In genomic region chr9:105291422-105291859, GRCh38 we compare ENCODE assay signal across 25 cellular contexts. TPM values are rescaled to one million over a fixed set of nuclear protein-coding genes. Genes with fewer than 3 reads are reported as not detected.
A peak's percentile ranks its signal among the peaks of the same experiment; 100 is the strongest.
DNase-seq lines count a peak whose midpoint lies in the region; ATAC-seq, FAIRE-seq and TF ChIP-seq lines count a peak whose summit lies in the region.
"Had no signal": no experiment of that assay in that cellular context is flagged by ENCODE, and none has a peak within 500 bp of the region (broad histone marks: within the 10 kb centered on the region; RNA-seq: fewer than 3 reads in every experiment).

No MANE protein-coding gene starts in this region.

- 0 out of 4 replicates have a peak overlapping the region, but pooled peaks of 1 of the 2 experiments have one; percentile 28 for H4K8ac ChIP-seq in IMR-90 (ENCODE audit: low read depth in 2 of 2, low read length in 2 of 2)

- H3K27ac Mint-ChIP-seq in CD14-positive monocyte, result peak overlapping the region in 5 of 7 donors; percentile 3 to 81 (median 68)

- dilution Hi-C loops in IMR-90 (cut with HindIII; ENCODE audit: low sequenced_read_pairs, unreplicated experiment), result no loop called here

- no peak overlapping the region for H3K4me3 ChIP-seq in IMR-90 (ENCODE audit: insufficient read depth, low read depth, low read length)
- H3K4me3 ChIP-seq in HepG2 (replicated peaks in 1 of 3; ENCODE audit: insufficient read depth in 1 of 3, low read depth in 2 of 3, low read length in 3 of 3), result peak overlapping the region in 2 of 3 experiments; percentile 9 to 24; a peak in 3 of 6 replicates
- H3K4me3 ChIP-seq: adrenal gland, prostate gland, thoracic aorta had no signal

- no peaks in the 10 kb centered on the region for H3K27me3 Mint-ChIP-seq in CD14-positive monocyte (ENCODE audit: low read depth in 3 of 3)
- H3K27me3 Mint-ChIP-seq: CD4-positive, alpha-beta memory T cell had no signal

- no peaks in the 10 kb centered on the region for H3K9me1 ChIP-seq in IMR-90 (ENCODE audit: insufficient read depth, low read length)

- peak overlapping the region; percentile 2; the same call in 1 of the 2 replicates for H3K14ac ChIP-seq in IMR-90 (replicated peaks; ENCODE audit: low read depth, low read length)

- peak; percentile 91 for FAIRE-seq in HepG2 (lab: Jason Lieb, UNC)
- FAIRE-seq: GM12892, kidney had no signal

- no peak for TF ChIP-seq CTCF in CD14-positive monocyte (IDR thresholded peaks at IDR 0.05)
- no peak for TF ChIP-seq CTCF in IMR-90 (conservative IDR thresholded peaks at IDR 0.05; ENCODE audit: low read depth, low read length)
- no peak for TF ChIP-seq CTCF in HepG2 (CRISPR knock-in tag; IDR thresholded peaks at IDR 0.05)
- TF ChIP-seq CTCF in GM10248 (IDR thresholded peaks at IDR 0.05; ENCODE audit: control extremely low read depth, extremely low read depth, low read depth, missing control alignments), result no peak

- POLR2A ChIA-PET in IMR-90 (lab: Charles Lee; ENCODE audit: unreplicated experiment), result no interaction called here
- POLR2A ChIA-PET in HepG2 (lab: Yijun Ruan, JAX), result interaction anchor here (0.7 to 2.9 kb wide), 16 partner anchors 9 to 402 kb away, joined by 3 to 32 read pairs (median 4); partner anchors contain the start of gene SLC44A1
- POLR2A ChIA-PET in GM10248 (lab: Yijun Ruan, JAX), result no interaction called here

- H2AK5ac ChIP-seq in IMR-90 (ENCODE audit: low read depth, low read length), result no peak overlapping the region

- peaks cover 49% of the 10 kb centered on the region for H3K79me2 ChIP-seq in HepG2 (ENCODE audit: insufficient read depth, low read length)

- H3K27me3 ChIP-seq in IMR-90 (ENCODE audit: control insufficient read depth, insufficient read depth, low read length), result no peaks in the 10 kb centered on the region
- no peaks in the 10 kb centered on the region for H3K27me3 ChIP-seq in HepG2 (ENCODE audit: control insufficient read depth in 1 of 2, insufficient read depth in 2 of 2, low read length in 2 of 2)
- H3K27me3 ChIP-seq: adrenal gland had no signal

- no peak overlapping the region for H4K5ac ChIP-seq in IMR-90 (ENCODE audit: low read depth, low read length)

- H3K9me3 ChIP-seq in IMR-90 (ENCODE audit: control insufficient read depth, insufficient read depth, low read length) (no peaks in the 10 kb centered on the region), HepG2 (ENCODE audit: low read length) (no peaks in the 10 kb centered on the region)
- H3K9me3 ChIP-seq: adrenal gland, prostate gland, thoracic aorta had no signal

- ATAC-seq in IMR-90 (ENCODE audit: low read depth) (no peak), HepG2 (peak; percentile 90)

- WGBS in IMR-90 (ENCODE audit: extremely low coverage in 2 of 2, insufficient read length in 1 of 2), 2 experiments, result no CpG with 5 or more reads among the region's 1 CpG
- 0% methylated on average over 1 of the region's 1 CpG for WGBS in HepG2 (ENCODE audit: low lambda C conversion rate)

- no peak overlapping the region for H2BK15ac ChIP-seq in IMR-90 (ENCODE audit: low read depth, low read length)

- no peaks in the 10 kb centered on the region; the same call in 1 of the 2 replicates for H4K20me1 ChIP-seq in IMR-90 (ENCODE audit: insufficient read depth, low read length)
- H4K20me1 ChIP-seq in HepG2 (ENCODE audit: insufficient read depth, low read length), result no peaks in the 10 kb centered on the region

- peak overlapping the region; percentile 11; the same call in 1 of the 2 replicates for H2BK20ac ChIP-seq in IMR-90 (ENCODE audit: low read depth, low read length)

- no TSS peak for BruUV-seq in IMR-90 (replicated peaks; lab: Mats Ljungman, UMichigan)
- no TSS peak for BruUV-seq in HepG2 (replicated peaks; lab: Mats Ljungman, UMichigan)

- H3K36me3 Mint-ChIP-seq in CD14-positive monocyte, result no peaks in the 10 kb centered on the region

- no peak overlapping the region for H4K91ac ChIP-seq in IMR-90 (ENCODE audit: insufficient read depth, low read depth, low read length)

- CTCF ChIA-PET in IMR-90 (lab: Yijun Ruan, JAX), result interaction anchor here (1.7 kb wide), 1 partner anchor 10 kb away, joined by 4 read pairs; no protein-coding TSS in a partner anchor
- CTCF ChIA-PET in HepG2 (lab: Yijun Ruan, JAX; ENCODE audit: low intra/inter-chr PET ratio, low total read pairs), result no interaction called here
- CTCF ChIA-PET in GM10248 (lab: Yijun Ruan, JAX), result interaction anchor here (0.7 to 2.4 kb wide), 4 partner anchors 15 to 79 kb away, joined by 3 to 6 read pairs (median 4); no protein-coding TSS in a partner anchor

- H3K4me1 ChIP-seq in IMR-90 (ENCODE audit: control insufficient read depth, insufficient read depth, low read length) (peaks cover 7% of the 10 kb centered on the region), HepG2 (ENCODE audit: insufficient read depth, low read length) (peaks cover 82% of the 10 kb centered on the region)
- H3K4me1 ChIP-seq: prostate gland had no signal

- peaks cover 8% of the 10 kb centered on the region in 2 experiments; a peak in 3 of 4 replicates for H3K79me1 ChIP-seq in IMR-90 (ENCODE audit: low read depth in 1 of 2, low read length in 2 of 2)

- intact Hi-C loops in CD14-positive monocyte (cut with micrococcal nuclease) (loop anchor here in 1 of 2 donors (5.0 kb wide), 1 partner anchor 44 kb away; no protein-coding TSS in a partner anchor), IMR-90 (cut with micrococcal nuclease) (no loop called here), HepG2 (cut with micrococcal nuclease; ENCODE audit: unreplicated experiment) (loop anchor here (5.0 kb wide), 3 partner anchors 41 to 99 kb away; no protein-coding TSS in a partner anchor)

- no peak overlapping the region for H2AK9ac ChIP-seq in IMR-90 (replicated peaks; ENCODE audit: low read depth, low read length, poor library complexity)

- no peak for TF ChIP-seq RAD21 in IMR-90 (IDR thresholded peaks at IDR 0.05; ENCODE audit: low read length)
- TF ChIP-seq RAD21 in HepG2 (CRISPR knock-in tag; IDR thresholded peaks at IDR 0.05), result 0 out of 2 replicates have a peak, but pooled peaks have one; percentile 17

- in situ Hi-C loops in IMR-90 (cut with MboI; ENCODE audit: low sequenced_read_pairs), result no loop called here
- in situ Hi-C loops in HepG2 (cut with HindIII; ENCODE audit: extremely low pct_ligation_motif_present, low pct_unique_long_range_greater_than_20kb), result loop anchor here (5.0 kb wide), 1 partner anchor 39 kb away; no protein-coding TSS in a partner anchor

- H3K27ac ChIP-seq in IMR-90 (ENCODE audit: insufficient read depth, low read length) (no peak overlapping the region), caudate nucleus (ENCODE audit: low read depth, low read length) (peak overlapping the region; percentile 88), HepG2 (ENCODE audit: extremely low read length, insufficient read depth, low read length) (peak overlapping the region; percentile 76)
- H3K27ac ChIP-seq: prostate gland, thoracic aorta had no signal

- no peaks in the 10 kb centered on the region for H3K36me3 ChIP-seq in IMR-90 (ENCODE audit: control insufficient read depth, insufficient read depth, low read length)
- H3K36me3 ChIP-seq in HepG2 (replicated peaks in 1 of 2; ENCODE audit: control insufficient read depth in 1 of 2, insufficient read depth in 2 of 2, low read length in 2 of 2), result no peaks in the 10 kb centered on the region
- H3K36me3 ChIP-seq: adrenal gland, prostate gland, thoracic aorta had no signal

- H3K18ac ChIP-seq in IMR-90 (ENCODE audit: low read depth, low read length), result 0 out of 2 replicates have a peak overlapping the region, but pooled peaks have one; percentile 41

- H3K4me1 Mint-ChIP-seq in CD14-positive monocyte, result peaks cover 54% of the 10 kb centered on the region

- no peak overlapping the region for H3K4me2 ChIP-seq in IMR-90 (ENCODE audit: low read depth, low read length)
- H3K4me2 ChIP-seq in HepG2 (ENCODE audit: low read depth, low read length), result peak overlapping the region; percentile 63

- no peak overlapping the region for H3K56ac ChIP-seq in IMR-90 (ENCODE audit: extremely low read depth, insufficient read depth, low read length)

- TF ChIP-seq POLR2A in IMR-90 (IDR thresholded peaks at IDR 0.05; ENCODE audit: low read depth, low read length) (no peak), HepG2 (IDR thresholded peaks at IDR 0.05; ENCODE audit: insufficient read depth in 1 of 2, low read depth in 2 of 2, low read length in 2 of 2) (no peak)

- no peaks in the 10 kb centered on the region for H3K9me3 Mint-ChIP-seq in CD14-positive monocyte
- H3K9me3 Mint-ChIP-seq: CD4-positive, alpha-beta memory T cell had no signal

- TF ChIP-seq EP300 in HepG2 (IDR thresholded peaks at IDR 0.05; ENCODE audit: low read depth in 2 of 2, low read length in 2 of 2), result peak in 1 of 2 experiments; percentile 96; a peak in 3 of 4 replicates
- peak; percentile 95 for TF ChIP-seq EP300 in HepG2 (CRISPR knock-in tag; IDR thresholded peaks at IDR 0.05; ENCODE audit: borderline replicate concordance)

- H3K9ac ChIP-seq in IMR-90 (ENCODE audit: low read depth, low read length), result no peak overlapping the region
- H3K9ac ChIP-seq in HepG2 (ENCODE audit: insufficient read depth, low read depth, low read length), result peak overlapping the region; percentile 35

- H3K4ac ChIP-seq in IMR-90 (ENCODE audit: low read depth, low read length), result no peak overlapping the region

- no peak overlapping the region; the same call in 1 of the 2 replicates for H3K23ac ChIP-seq in IMR-90 (ENCODE audit: low read depth, low read length)

- no peak overlapping the region for H2AFZ ChIP-seq in IMR-90 (replicated peaks; ENCODE audit: low read length, poor library complexity)
- H2AFZ ChIP-seq in HepG2 (ENCODE audit: low read length), result no peak overlapping the region

- DNase-seq in CD14-positive monocyte (ENCODE audit: low spot score) (no peak), IMR-90 (no peak), caudate nucleus (lab: John Stamatoyannopoulos, UW) (no peak), HepG2 (ENCODE audit: low spot score) (peak; percentile 92), NCI-H510A treated with DMSO at 0.1 percent for 48 hours (lab: John Stamatoyannopoulos, UW) (no peak), T-helper 1 cell (no peak), DMS114 treated with DMSO at 0.1 percent for 48 hours (lab: John Stamatoyannopoulos, UW; ENCODE audit: unreplicated experiment) (no peak), GM10248 (ENCODE audit: extremely low spot score) (no peak)
- DNase-seq: activated CD4-positive, alpha-beta T cell treated with anti-CD3 and anti-CD28 coated beads, Interleukin-2, amount 50 U/mL, for 1 hour; activated CD8-positive, alpha-beta memory T cell treated with anti-CD3 and anti-CD28 coated beads, Interleukin-2, amount 50 U/mL, for 48 hours; activated effector memory CD4-positive, alpha-beta T cell treated with anti-CD3 and anti-CD28 coated beads, Interleukin-2, amount 50 U/mL, for 16 hours; adrenal gland; CD4-positive, alpha-beta memory T cell; cerebellar nuclear complex; DMS53; foreskin fibroblast; hippocampal formation; KBM-7; kidney; NCI-H1105 treated with DMSO at 0.1 percent for 48 hours; NCI-H2171; SHP77 treated with DMSO at 0.1 percent for 48 hours had no signal

- H3K4me3 Mint-ChIP-seq in CD14-positive monocyte, result no peak overlapping the region
- H3K4me3 Mint-ChIP-seq: CD4-positive, alpha-beta memory T cell had no signal

- H2BK120ac ChIP-seq in IMR-90 (ENCODE audit: low read depth, low read length), result no peak overlapping the region

- no peak overlapping the region for H2BK5ac ChIP-seq in IMR-90 (ENCODE audit: low read depth, low read length, poor library complexity, severe bottlenecking)

RNA-seq across cellular contexts. Expression of gene SLC44A1, which starts 47.0 kb away (rescaled TPM):
- polyA plus RNA-seq in CD14-positive monocyte (10 to 100 TPM; 46.5 to 52.1 TPM), IMR-90 (2012; rRNA removed) (3.9 and 5.2 TPM in 2 replicates), HepG2 (2011; rRNA removed) (21.1 and 21.4 TPM in 2 replicates)
- total RNA-seq in IMR-90 (2012; rRNA removed) (19.4 and 21.7 TPM in 2 replicates), HepG2 (2016; rRNA removed; fragmentation: Illumina TruSeq; extraction: Trizol) (30.4 and 40.8 TPM in 2 replicates)
- polyA plus RNA-seq in IMR-90 (2012; cell fraction: cytosol; rRNA removed), result 1.4 and 2.1 TPM in 2 replicates
- polyA plus RNA-seq in IMR-90 (2012; cell fraction: nucleus; rRNA removed; ENCODE audit: low replicate concordance), result 0.44 and 2.7 TPM in 2 replicates
- total RNA-seq in HepG2 (2016; cell fraction: cytosol; rRNA removed; fragmentation: Illumina TruSeq; extraction: Trizol; ENCODE audit: low read depth), result 12.0 and 12.2 TPM in 2 replicates
- 31.5 and 39.4 TPM in 2 replicates for total RNA-seq in HepG2 (2016; cell fraction: insoluble cytoplasmic fraction; rRNA removed; fragmentation: Illumina TruSeq; extraction: Trizol)
- total RNA-seq in HepG2 (2016; cell fraction: membrane; rRNA removed; fragmentation: Illumina TruSeq; extraction: Trizol), result 34.7 and 38.3 TPM in 2 replicates
- total RNA-seq in HepG2 (2016; cell fraction: nucleus; rRNA removed; fragmentation: Illumina TruSeq; extraction: Trizol), result 31.6 and 40.2 TPM in 2 replicates
- polyA plus RNA-seq in HepG2 (2011; cell fraction: cytosol; rRNA removed), result 15.7 and 26.2 TPM in 2 replicates
- 7.9 and 11.1 TPM in 2 replicates for polyA plus RNA-seq in HepG2 (2011; cell fraction: nucleus; rRNA removed)
- 38.1 and 40.7 TPM in 2 replicates for polyA plus RNA-seq in HepG2 (2012)
- polyA plus RNA-seq in HepG2 (2016; cell fraction: cytosol; fragmentation: Illumina TruSeq; extraction: Trizol; ENCODE audit: low read depth), result 5.0 and 7.1 TPM in 2 replicates
- polyA plus RNA-seq in HepG2 (2016; cell fraction: insoluble cytoplasmic fraction; fragmentation: Illumina TruSeq; extraction: Trizol; ENCODE audit: low read depth), result 20.0 and 22.2 TPM in 2 replicates
- polyA plus RNA-seq in HepG2 (2016; cell fraction: membrane; fragmentation: Illumina TruSeq; extraction: Trizol; ENCODE audit: low read depth), result 13.9 and 16.2 TPM in 2 replicates
- 26.5 and 26.7 TPM in 2 replicates for polyA plus RNA-seq in HepG2 (2016; cell fraction: nucleus; fragmentation: Illumina TruSeq; extraction: Trizol; ENCODE audit: insufficient read depth, low read depth)
- 69.1 and 73.0 TPM in 2 replicates for polyA minus RNA-seq in HepG2 (2011; rRNA and poly(A)+ RNA removed; ENCODE audit: low replicate concordance)
- polyA minus RNA-seq in HepG2 (2011; cell fraction: cytosol; rRNA and poly(A)+ RNA removed), result 23.7 and 37.4 TPM in 2 replicates
- 30.1 and 37.0 TPM in 2 replicates for polyA minus RNA-seq in HepG2 (2011; cell fraction: nucleus; rRNA and poly(A)+ RNA removed)
